Comparison of ENCODE assay signal across 13 cellular contexts in genomic region chr17:4206945-4207344, GRCh38. TPM values are rescaled to one million over a fixed set of nuclear protein-coding genes. Genes with fewer than 3 reads are reported as not detected.
A peak's percentile ranks its signal among the peaks of the same experiment; 100 is the strongest.
DNase-seq lines count a peak whose midpoint lies in the region; ATAC-seq and TF ChIP-seq lines count a peak whose summit lies in the region.
"Had no signal": no experiment of that assay in that cellular context is flagged by ENCODE, and none has a peak within 500 bp of the region (broad histone marks: within the 10 kb centered on the region; RNA-seq: fewer than 3 reads in every experiment).

No MANE protein-coding gene starts in this region.

- no peaks in the 10 kb centered on the region for H3K36me3 ChIP-seq in thoracic aorta

- no peak overlapping the region for H3K4me3 Mint-ChIP-seq in activated T-cell treated with anti-CD3 and anti-CD28 coated beads, Interleukin-2, amount 50 U/mL, for 24 hours
- H3K4me3 Mint-ChIP-seq in chondrocyte (ENCODE audit: unreplicated experiment) = no peak overlapping the region

- H3K4me3 ChIP-seq in thoracic aorta = no peak overlapping the region

- H3K36me3 Mint-ChIP-seq in activated T-cell treated with anti-CD3 and anti-CD28 coated beads, Interleukin-2, amount 50 U/mL, for 24 hours (ENCODE audit: low read depth) = peaks cover 75% of the 10 kb centered on the region
- H3K36me3 Mint-ChIP-seq in chondrocyte (ENCODE audit: low read depth) = peaks cover 19% of the 10 kb centered on the region

- peak overlapping the region; percentile 75 for H3K27ac Mint-ChIP-seq in activated T-cell treated with anti-CD3 and anti-CD28 coated beads, Interleukin-2, amount 50 U/mL, for 24 hours
- peak overlapping the region; percentile 81 for H3K27ac Mint-ChIP-seq in chondrocyte (ENCODE audit: unreplicated experiment)

- H3K27ac ChIP-seq in thoracic aorta = peak overlapping the region; percentile 85 to 88
- no peak overlapping the region for H3K27ac ChIP-seq in foreskin keratinocyte

- ATAC-seq in thoracic aorta (ENCODE audit: insufficient number of reproducible peaks, low FRiP score, low read depth) = no peak
- no peak for ATAC-seq in GM21717 (IDR thresholded peaks at IDR 0.05; ENCODE audit: unreplicated experiment)
- no peak for ATAC-seq in foreskin keratinocyte
- ATAC-seq: activated CD4-positive, CD25-positive, alpha-beta regulatory T cell treated with anti-CD3 and anti-CD28 coated beads, Interleukin-2, amount 50 U/mL, for 24 hours; left colon had no signal

- peaks cover 23% of the 10 kb centered on the region for H3K4me1 Mint-ChIP-seq in activated T-cell treated with anti-CD3 and anti-CD28 coated beads, Interleukin-2, amount 50 U/mL, for 24 hours (ENCODE audit: low read depth)
- peaks cover 63% of the 10 kb centered on the region for H3K4me1 Mint-ChIP-seq in chondrocyte (ENCODE audit: low read depth)

- TF ChIP-seq CTCF in chondrocyte (IDR thresholded peaks at IDR 0.05) (no peak), thoracic aorta (IDR thresholded peaks at IDR 0.05) (no peak), foreskin keratinocyte (conservative IDR thresholded peaks at IDR 0.05) (no peak)

- H3K27me3 Mint-ChIP-seq in activated T-cell treated with anti-CD3 and anti-CD28 coated beads, Interleukin-2, amount 50 U/mL, for 24 hours = no peaks in the 10 kb centered on the region
- H3K27me3 Mint-ChIP-seq in chondrocyte (ENCODE audit: low read depth) = no peaks in the 10 kb centered on the region

- H3K9me3 ChIP-seq in thoracic aorta = no peaks in the 10 kb centered on the region

- H3K4me1 ChIP-seq in thoracic aorta (ENCODE audit: control insufficient read depth in 1 of 2, low read depth in 2 of 2) (peaks cover 17 to 52% of the 10 kb centered on the region in 2 donors), foreskin keratinocyte (no peaks in the 10 kb centered on the region)

- no peaks in the 10 kb centered on the region for H3K9me3 Mint-ChIP-seq in activated T-cell treated with anti-CD3 and anti-CD28 coated beads, Interleukin-2, amount 50 U/mL, for 24 hours
- no peaks in the 10 kb centered on the region for H3K9me3 Mint-ChIP-seq in chondrocyte (ENCODE audit: low read depth)

- intact Hi-C loops in posterior cingulate gyrus (cut with DNase I) = no loop called here

- H3K27me3 ChIP-seq in thoracic aorta (replicated peaks; ENCODE audit: insufficient read depth) = no peaks in the 10 kb centered on the region
- H3K27me3 ChIP-seq in foreskin keratinocyte = no peaks in the 10 kb centered on the region

- DNase-seq in activated T-cell treated with anti-CD3 and anti-CD28 coated beads, Interleukin-2, amount 50 U/mL, for 24 hours = no peak
- DNase-seq in activated T-cell treated with anti-CD3 and anti-CD28 coated beads for 4 hours = no peak
- peak; percentile 92 for DNase-seq in OCI-M1 (lab: John Stamatoyannopoulos, UW)
- no peak for DNase-seq in chondrocyte (ENCODE audit: low spot score)
- no peak for DNase-seq in thoracic aorta (ENCODE audit: low spot score)
- no peak for DNase-seq in posterior cingulate gyrus
- DNase-seq in foreskin keratinocyte = no peak
- DNase-seq: left colon; NCI-H187 treated with DMSO at 0.1 percent for 48 hours; occipital lobe; stimulated activated CD4-positive, alpha-beta T cell treated with anti-CD3 and anti-CD28 coated beads, Interleukin-4, amount 100 ng/mL, for 24 hours had no signal

RNA-seq across cellular contexts. Expression of gene ANKFY1, which starts 56.8 kb away (rescaled TPM):
- total RNA-seq in chondrocyte (44.7 to 50.1 TPM (median 45.7 TPM) in 3 replicates), thoracic aorta (10 to 100 TPM; 36.8 to 40.4 TPM), foreskin keratinocyte (36.5 and 40.6 TPM in 2 replicates)
- 8.9 and 9.5 TPM in 2 replicates for polyA plus RNA-seq in foreskin keratinocyte
